Comparison of ENCODE assay signal across 9 cellular contexts in the genomic region with DNA sequence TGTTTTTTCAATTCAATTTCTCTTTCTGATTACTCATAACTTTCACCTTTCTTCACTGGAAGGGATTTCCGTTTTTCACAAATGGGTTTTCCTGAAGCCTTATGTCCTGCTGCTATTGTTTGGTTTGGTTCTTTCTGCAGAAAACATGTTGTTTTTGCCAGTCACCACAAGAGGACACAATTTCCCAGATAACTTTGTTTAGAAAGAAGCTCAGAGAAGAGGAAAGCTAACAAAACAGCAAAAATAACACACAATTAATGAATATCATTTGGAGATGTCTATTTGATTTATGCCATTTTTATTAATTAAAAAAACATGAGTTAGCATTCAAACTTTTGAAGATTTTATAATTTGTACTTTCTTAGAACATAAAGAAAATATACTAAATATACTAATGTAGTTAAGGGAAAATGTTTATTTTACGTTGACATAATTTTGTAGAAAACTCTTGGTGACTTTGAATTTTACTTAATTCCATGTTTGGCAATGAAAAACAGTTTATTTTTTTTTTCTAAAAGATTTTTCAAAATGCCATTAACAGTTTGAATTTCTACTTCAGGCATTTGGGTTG. TPM values are rescaled to one million over a fixed set of nuclear protein-coding genes. Genes with fewer than 3 reads are reported as not detected.
DNase-seq lines count a peak whose midpoint lies in the region; ATAC-seq and TF ChIP-seq lines count a peak whose summit lies in the region.
"Had no signal": no experiment of that assay in that cellular context is flagged by ENCODE, and none has a peak within 500 bp of the region (broad histone marks: within the 10 kb centered on the region; RNA-seq: fewer than 3 reads in every experiment).

No MANE protein-coding gene starts in this region.

- no peaks in the 10 kb centered on the region for H3K36me3 Mint-ChIP-seq in CD4-positive, alpha-beta T cell (ENCODE audit: low read depth)

- H3K36me3 ChIP-seq in SK-N-MC (ENCODE audit: insufficient read depth, low read length) (no peaks in the 10 kb centered on the region), Karpas-422 (ENCODE audit: insufficient read depth, low read length) (no peaks in the 10 kb centered on the region)
- H3K36me3 ChIP-seq: HAP-1 had no signal

- H4K20me1 ChIP-seq in Karpas-422 (ENCODE audit: insufficient read depth, low read depth, low read length) = no peaks in the 10 kb centered on the region

- H3K27ac ChIP-seq in SK-N-MC = peak overlapping the region; percentile 97
- no peak overlapping the region for H3K27ac ChIP-seq in CD4-positive, alpha-beta T cell (ENCODE audit: low read depth, low read length)
- H3K27ac ChIP-seq in Karpas-422 (ENCODE audit: low read length) = no peak overlapping the region

- DNase-seq in Ammon's horn (ENCODE audit: low spot score) = peak; percentile 54
- peak; percentile 61 for DNase-seq in HT1080 (ENCODE audit: low read depth)
- DNase-seq in SK-N-MC (ENCODE audit: low read depth, low spot score) = no peak
- peak; percentile 55 for DNase-seq in globus pallidus (ENCODE audit: low spot score)
- DNase-seq in AG08396 (ENCODE audit: low spot score) = no peak
- DNase-seq in CD4-positive, alpha-beta T cell = no peak
- DNase-seq in Karpas-422 = no peak

- no peaks in the 10 kb centered on the region for H3K9me2 ChIP-seq in Karpas-422 (replicated peaks; ENCODE audit: insufficient read depth, low read length)

- H3K4me1 ChIP-seq in Karpas-422 (ENCODE audit: low read length) = no peaks in the 10 kb centered on the region
- H3K4me1 ChIP-seq: HAP-1 had no signal

- ATAC-seq in CD4-positive, alpha-beta T cell (ENCODE audit: poor library complexity) = no peak
- no peak for ATAC-seq in GM21360 (IDR thresholded peaks at IDR 0.05; ENCODE audit: unreplicated experiment)

- no peak overlapping the region for H2AFZ ChIP-seq in Karpas-422 (ENCODE audit: low read length)

- no peaks in the 10 kb centered on the region for H3K4me1 Mint-ChIP-seq in CD4-positive, alpha-beta T cell (ENCODE audit: low read depth)

- peaks cover 50% of the 10 kb centered on the region for H3K27me3 Mint-ChIP-seq in CD4-positive, alpha-beta T cell

- H3K9ac ChIP-seq in SK-N-MC (ENCODE audit: insufficient read length) (peak overlapping the region; percentile 79), Karpas-422 (ENCODE audit: low read length) (no peak overlapping the region)

- no peak for TF ChIP-seq CTCF in CD4-positive, alpha-beta T cell (IDR thresholded peaks at IDR 0.05)

- H3K79me2 ChIP-seq in Karpas-422 (ENCODE audit: low read length) = no peaks in the 10 kb centered on the region

- peak overlapping the region; percentile 77 for H3K4me3 ChIP-seq in SK-N-MC
- no peak overlapping the region for H3K4me3 ChIP-seq in Karpas-422 (ENCODE audit: low read length)
- H3K4me3 ChIP-seq: HAP-1 had no signal

- peaks cover 8% of the 10 kb centered on the region for H3K9me3 Mint-ChIP-seq in CD4-positive, alpha-beta T cell

- H3K4me2 ChIP-seq in Karpas-422 (ENCODE audit: low read depth, low read length, poor library complexity, severe bottlenecking) = no peak overlapping the region

- CTCF ChIA-PET in CD4-positive, alpha-beta T cell (lab: Charles Lee) = no interaction called here

- POLR2A ChIA-PET in CD4-positive, alpha-beta T cell (lab: Charles Lee) = no interaction called here

- H3K27me3 ChIP-seq in CD4-positive, alpha-beta T cell (ENCODE audit: control insufficient read depth, insufficient read depth, low read length) = peaks cover 41% of the 10 kb centered on the region
- H3K27me3 ChIP-seq in Karpas-422 (ENCODE audit: low read length) = no peaks in the 10 kb centered on the region

- intact Hi-C loops in CD4-positive, alpha-beta T cell (cut with DNase I, micrococcal nuclease) = no loop called here

- H3K9me3 ChIP-seq in SK-N-MC (ENCODE audit: low read depth, low read length) = no peaks in the 10 kb centered on the region
- H3K9me3 ChIP-seq in CD4-positive, alpha-beta T cell (ENCODE audit: control insufficient read depth, low read length) = no peaks in the 10 kb centered on the region
- no peaks in the 10 kb centered on the region for H3K9me3 ChIP-seq in Karpas-422 (ENCODE audit: low read length)
- H3K9me3 ChIP-seq: HAP-1 had no signal

- no peak overlapping the region for H3K27ac Mint-ChIP-seq in CD4-positive, alpha-beta T cell

- H3K4me3 Mint-ChIP-seq in CD4-positive, alpha-beta T cell = no peak overlapping the region

RNA-seq across cellular contexts. Expression of a gene that starts 4.7 kb away (rescaled TPM):
- 19.1 and 19.3 TPM in 2 replicates for total RNA-seq in HT1080 (2014; rRNA removed; shearing (Covaris generic))
- polyA plus RNA-seq in HT1080 (2015; cell fraction: cytosol; rRNA removed) = 11.5 and 13.9 TPM in 2 replicates
- 7.9 and 10.4 TPM in 2 replicates for polyA plus RNA-seq in HT1080 (2015; cell fraction: nucleus; rRNA removed)
- total RNA-seq in CD4-positive, alpha-beta T cell = not detected
- total RNA-seq in Karpas-422 (2014; rRNA removed; shearing (Covaris generic); ENCODE audit: low replicate concordance) = not detected in 2 replicates

RNA-seq across cellular contexts. Expression of a gene that starts 23.1 kb away (rescaled TPM):
- not detected in 2 replicates for total RNA-seq in HT1080 (2014; rRNA removed; shearing (Covaris generic))
- not detected in 2 replicates for polyA plus RNA-seq in HT1080 (2015; cell fraction: cytosol; rRNA removed)
- not detected in 2 replicates for polyA plus RNA-seq in HT1080 (2015; cell fraction: nucleus; rRNA removed)
- not detected for total RNA-seq in CD4-positive, alpha-beta T cell
- total RNA-seq in Karpas-422 (2014; rRNA removed; shearing (Covaris generic); ENCODE audit: low replicate concordance) = not detected in 2 replicates

Comparison
In these comparisons a context has a peak if more than half of its experiments do, and no peak if none do; other contexts are left out.
1. DNase-seq: peak in Ammon's horn (single experiment), HT1080 (single experiment) and globus pallidus (single experiment); none in SK-N-MC (single experiment), AG08396 (single experiment), CD4-positive, alpha-beta T cell (0 of 10) and Karpas-422 (single experiment).
2. RNA of a gene that starts 4.7 kb away (total RNA-seq): 19.1 to 19.3 TPM in HT1080; not detected in CD4-positive, alpha-beta T cell and not detected in Karpas-422; every median in the first group is over 10 times any median in the second.